In the genomic region with DNA sequence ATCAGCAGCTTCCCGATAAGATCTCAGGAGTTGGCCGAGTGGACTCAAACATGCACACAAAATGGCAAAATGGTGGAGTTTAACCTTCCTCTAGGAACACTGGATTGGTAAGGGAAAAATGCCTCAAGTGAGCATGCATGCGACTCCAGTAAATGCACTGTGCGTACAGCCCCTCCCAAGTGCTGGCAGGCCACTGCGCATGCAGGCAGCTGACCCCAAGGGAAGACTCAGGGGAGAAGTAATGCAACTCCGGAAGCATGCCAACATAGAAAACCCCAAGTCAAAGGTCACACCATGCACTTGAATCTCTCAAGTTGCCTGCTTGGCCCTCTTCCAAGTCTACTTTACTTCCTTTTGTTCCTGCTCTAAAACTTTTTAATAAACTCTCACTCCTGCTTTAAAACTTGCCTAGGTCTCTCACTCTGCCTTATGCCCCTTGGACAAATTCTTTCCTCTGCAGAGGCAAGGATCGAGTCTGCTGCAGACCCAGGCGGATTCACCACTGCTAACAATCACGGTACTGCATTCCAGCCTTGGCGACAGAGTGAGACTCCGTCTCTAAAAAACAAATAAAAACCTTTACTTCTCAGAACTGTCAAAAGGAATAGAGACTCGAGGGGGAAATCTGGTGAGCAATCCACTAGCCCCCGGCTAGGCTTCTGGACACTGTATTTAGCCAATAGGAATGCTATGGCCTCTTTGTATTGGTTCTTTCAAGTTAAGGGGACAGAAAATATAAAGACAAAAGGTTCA, we compare ENCODE assay signal across 16 cellular contexts. TPM values are rescaled to one million over a fixed set of nuclear protein-coding genes. Genes with fewer than 3 reads are reported as not detected.
"Had no signal": no experiment of that assay in that cellular context is flagged by ENCODE, and none has a peak within 500 bp of the region (broad histone marks: within the 10 kb centered on the region; RNA-seq: fewer than 3 reads in every experiment).

No MANE protein-coding gene starts in this region.

- H3K27ac ChIP-seq: brain microvascular endothelial cell, transverse colon, vagina had no signal

- H3K9me3 ChIP-seq: transverse colon, vagina had no signal

- H3K4me3 Mint-ChIP-seq: activated CD4-positive, alpha-beta T cell treated with anti-CD3 and anti-CD28 coated beads, Interleukin-2, amount 10 ng/mL, durations not matched to agents 7 days and 5 days; activated CD8-positive, alpha-beta T cell treated with anti-CD3 and anti-CD28 coated beads, Interleukin-2, amount 10 ng/mL, durations not matched to agents 7 days and 5 days; activated T-cell treated with anti-CD3 and anti-CD28 coated beads, Interleukin-2, amount 50 U/mL, for 24 hours; nephron progenitor cell had no signal

- H3K27ac Mint-ChIP-seq: activated CD4-positive, alpha-beta T cell treated with anti-CD3 and anti-CD28 coated beads, Interleukin-2, amount 10 ng/mL, durations not matched to agents 7 days and 5 days; activated CD8-positive, alpha-beta T cell treated with anti-CD3 and anti-CD28 coated beads, Interleukin-2, amount 10 ng/mL, durations not matched to agents 7 days and 5 days; activated T-cell treated with anti-CD3 and anti-CD28 coated beads, Interleukin-2, amount 50 U/mL, for 24 hours; activated T-helper 2 cell treated with anti-CD3 and anti-CD28 coated beads, Interferon-gamma antibody, Interleukin-2, Interleukin-4, amounts not matched to agents 10 μg/mL and 5 μg/mL and 100 μg/mL, durations not matched to agents 14 hours and 24 hours and 36 hours; nephron progenitor cell; progenitor cell of endocrine pancreas had no signal

- H3K9me3 Mint-ChIP-seq: activated CD4-positive, alpha-beta T cell treated with anti-CD3 and anti-CD28 coated beads, Interleukin-2, amount 10 ng/mL, durations not matched to agents 7 days and 5 days; activated T-cell treated with anti-CD3 and anti-CD28 coated beads, Interleukin-2, amount 50 U/mL, for 24 hours; activated T-helper 2 cell treated with anti-CD3 and anti-CD28 coated beads, Interferon-gamma antibody, Interleukin-2, Interleukin-4, amounts not matched to agents 10 μg/mL and 5 μg/mL and 100 μg/mL, durations not matched to agents 14 hours and 24 hours and 36 hours had no signal

- H3K4me1 ChIP-seq: transverse colon, vagina had no signal

- DNase-seq: activated T-cell treated with anti-CD3 and anti-CD28 coated beads, Interleukin-2, amount 50 U/mL, for 24 hours; brain microvascular endothelial cell; central memory CD4-positive, alpha-beta T cell; mammary epithelial cell; nephron progenitor cell; transverse colon had no signal

- ATAC-seq: activated CD8-positive, alpha-beta T cell treated with anti-CD3 and anti-CD28 coated beads, Interleukin-2, amount 10 ng/mL, durations not matched to agents 7 days and 5 days; stimulated activated naive CD8-positive, alpha-beta T cell treated with anti-CD3 and anti-CD28 coated beads, Interleukin-15, Interleukin-2, amounts not matched to agents 100 U/mL and 50 U/mL, for 24 hours had no signal

- H3K27me3 Mint-ChIP-seq: activated CD4-positive, alpha-beta T cell treated with anti-CD3 and anti-CD28 coated beads, Interleukin-2, amount 10 ng/mL, durations not matched to agents 7 days and 5 days; progenitor cell of endocrine pancreas had no signal

- H3K4me3 ChIP-seq: transverse colon, vagina had no signal

- H3K36me3 ChIP-seq: brain microvascular endothelial cell, transverse colon, vagina had no signal

- H3K27me3 ChIP-seq: brain microvascular endothelial cell, transverse colon, vagina had no signal

RNA-seq across cellular contexts. Expression of gene NYX, which starts 33.5 kb away (rescaled TPM):
- total RNA-seq: activated CD4-positive, alpha-beta T cell treated with anti-CD3 and anti-CD28 coated beads, Interleukin-2, amount 10 ng/mL, durations not matched to agents 7 days and 5 days; activated CD8-positive, alpha-beta T cell treated with anti-CD3 and anti-CD28 coated beads, Interleukin-2, amount 10 ng/mL, durations not matched to agents 7 days and 5 days; activated T-helper 2 cell treated with anti-CD3 and anti-CD28 coated beads, Interferon-gamma antibody, Interleukin-2, Interleukin-4, amounts not matched to agents 10 μg/mL and 5 μg/mL and 100 μg/mL, durations not matched to agents 14 hours and 24 hours and 36 hours; frontal cortex; left lobe of liver; mammary epithelial cell; myocyte; omental fat pad; progenitor cell of endocrine pancreas; transverse colon; vagina had no signal
